Comparison of ENCODE assay signal across 35 cellular contexts in the genomic region with DNA sequence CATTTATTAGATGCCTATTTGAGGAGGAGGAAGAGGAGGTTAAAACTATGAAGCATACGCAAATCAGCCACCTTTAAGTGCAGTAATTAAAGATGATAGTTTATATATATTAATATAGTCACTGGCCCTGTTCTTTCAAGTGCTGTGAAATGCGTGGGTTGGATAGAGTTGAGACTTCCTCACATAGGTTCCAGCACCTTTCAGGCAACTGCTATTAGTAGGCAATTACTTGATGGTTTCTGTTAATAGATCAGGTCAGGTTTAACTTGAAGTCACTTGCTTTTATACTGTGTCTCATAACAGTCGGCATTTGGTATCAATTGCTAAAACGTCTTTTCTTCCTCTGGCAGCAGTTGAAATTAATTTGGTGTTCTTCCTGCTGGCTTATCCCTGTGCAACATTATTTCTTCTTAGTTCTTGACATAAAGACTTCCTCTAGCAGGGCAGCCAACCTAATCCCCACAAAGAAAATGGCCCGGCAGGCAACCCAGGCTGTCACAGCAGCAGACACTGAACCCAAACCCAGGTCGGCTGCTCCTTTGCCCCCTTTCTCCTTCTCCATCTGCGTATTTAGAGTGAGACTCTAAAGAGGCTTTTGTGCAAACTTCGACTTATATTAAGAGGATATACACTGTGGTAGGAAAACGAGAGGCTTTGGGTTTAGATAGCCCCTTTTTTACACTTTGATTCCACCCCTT. TPM values are rescaled to one million over a fixed set of nuclear protein-coding genes. Genes with fewer than 3 reads are reported as not detected.
DNase-seq lines count a peak whose midpoint lies in the region; ATAC-seq, FAIRE-seq and TF ChIP-seq lines count a peak whose summit lies in the region.
"Had no signal": no experiment of that assay in that cellular context is flagged by ENCODE, and none has a peak within 500 bp of the region (broad histone marks: within the 10 kb centered on the region; RNA-seq: fewer than 3 reads in every experiment).

No MANE protein-coding gene starts in this region.

- peak; percentile 20 to 45 for ATAC-seq in stimulated activated naive B cell treated with anti-CD40 and anti-IgM and Interleukin-4, amounts not matched to agents 10 μg/mL and 1 μg/mL and 100 μg/mL, for 72 hours (replicated peaks)
- no peak for ATAC-seq in naive thymus-derived CD8-positive, alpha-beta T cell
- ATAC-seq: left lobe of liver, right cardiac atrium had no signal

- no peaks in the 10 kb centered on the region for H3K9me2 ChIP-seq in Karpas-422 (replicated peaks; ENCODE audit: insufficient read depth, low read length)

- FAIRE-seq in GM12892 (lab: Jason Lieb, UNC), result peak; percentile 57
- FAIRE-seq: bronchial epithelial cell, colon had no signal

- H3K4me2 ChIP-seq in Karpas-422 (ENCODE audit: low read depth, low read length, poor library complexity, severe bottlenecking), result peak overlapping the region; percentile 17
- H3K4me2 ChIP-seq: BLaER1 had no signal

- TF ChIP-seq POLR2A in GM12892 (IDR thresholded peaks at IDR 0.05; ENCODE audit: low read depth, low read length), result no peak

- H3K4me1 ChIP-seq in Karpas-422 (ENCODE audit: low read length) (peaks cover 15% of the 10 kb centered on the region), endodermal cell (ENCODE audit: control insufficient read depth, insufficient read depth, low read length) (peaks cover 10% of the 10 kb centered on the region)
- H3K4me1 ChIP-seq: BLaER1, SJCRH30, stomach, uterus had no signal

- H3K36me3 ChIP-seq in Karpas-422 (ENCODE audit: insufficient read depth, low read length) (no peaks in the 10 kb centered on the region), endodermal cell (ENCODE audit: control insufficient read depth, insufficient read depth, low read length) (no peaks in the 10 kb centered on the region)
- H3K36me3 ChIP-seq: BLaER1, SJCRH30, spleen, stomach, uterus had no signal

- TF ChIP-seq CTCF in endodermal cell (conservative IDR thresholded peaks at IDR 0.05), result no peak

- H3K79me2 ChIP-seq in Karpas-422 (ENCODE audit: low read length), result no peaks in the 10 kb centered on the region

- H3K27me3 ChIP-seq in Karpas-422 (ENCODE audit: low read length) (no peaks in the 10 kb centered on the region), endodermal cell (ENCODE audit: control insufficient read depth, insufficient read depth, low read length, poor library complexity, severe bottlenecking) (no peaks in the 10 kb centered on the region)
- H3K27me3 ChIP-seq: BLaER1, SJCRH30, spleen, uterus had no signal

- no peak overlapping the region for H3K27ac Mint-ChIP-seq in endodermal cell
- H3K27ac Mint-ChIP-seq in stimulated activated naive B cell treated with anti-CD40 and anti-IgM and Interleukin-4, amounts not matched to agents 10 μg/mL and 1 μg/mL and 100 μg/mL, for 72 hours, result no peak overlapping the region
- no peak overlapping the region for H3K27ac Mint-ChIP-seq in naive thymus-derived CD8-positive, alpha-beta T cell
- H3K27ac Mint-ChIP-seq: activated CD4-positive, alpha-beta T cell treated with anti-CD3 and anti-CD28 coated beads, Interleukin-2, amount 10 ng/mL, durations not matched to agents 24 days and 14 days; activated naive CD8-positive, alpha-beta T cell had no signal

- no peak overlapping the region for H3K4me3 Mint-ChIP-seq in endodermal cell
- no peak overlapping the region for H3K4me3 Mint-ChIP-seq in stimulated activated naive B cell treated with anti-CD40 and anti-IgM and Interleukin-4, amounts not matched to agents 10 μg/mL and 1 μg/mL and 100 μg/mL, for 72 hours
- H3K4me3 Mint-ChIP-seq in naive thymus-derived CD8-positive, alpha-beta T cell, result no peak overlapping the region
- H3K4me3 Mint-ChIP-seq: activated CD4-positive, alpha-beta T cell treated with anti-CD3 and anti-CD28 coated beads, Interleukin-2, amount 10 ng/mL, durations not matched to agents 24 days and 14 days; activated naive CD8-positive, alpha-beta T cell; neural crest cell had no signal

- H3K27me3 Mint-ChIP-seq in endodermal cell (ENCODE audit: insufficient read depth), result no peaks in the 10 kb centered on the region
- H3K27me3 Mint-ChIP-seq in stimulated activated naive B cell treated with anti-CD40 and anti-IgM and Interleukin-4, amounts not matched to agents 10 μg/mL and 1 μg/mL and 100 μg/mL, for 72 hours, result no peaks in the 10 kb centered on the region
- H3K27me3 Mint-ChIP-seq in naive thymus-derived CD8-positive, alpha-beta T cell, result peaks cover 8 to 34% (median 11%) of the 10 kb centered on the region in 5 donors

- no peaks in the 10 kb centered on the region for H3K36me3 Mint-ChIP-seq in endodermal cell (ENCODE audit: low read depth)
- peaks cover 0 to 3% of the 10 kb centered on the region in 2 donors for H3K36me3 Mint-ChIP-seq in stimulated activated naive B cell treated with anti-CD40 and anti-IgM and Interleukin-4, amounts not matched to agents 10 μg/mL and 1 μg/mL and 100 μg/mL, for 72 hours
- no peaks in the 10 kb centered on the region for H3K36me3 Mint-ChIP-seq in naive thymus-derived CD8-positive, alpha-beta T cell
- H3K36me3 Mint-ChIP-seq: activated naive CD8-positive, alpha-beta T cell had no signal

- H2AFZ ChIP-seq in Karpas-422 (ENCODE audit: low read length), result no peak overlapping the region

- H4K20me1 ChIP-seq in Karpas-422 (ENCODE audit: insufficient read depth, low read depth, low read length), result no peaks in the 10 kb centered on the region
- H4K20me1 ChIP-seq: BLaER1 had no signal

- peaks cover 32% of the 10 kb centered on the region for H3K4me1 Mint-ChIP-seq in endodermal cell
- H3K4me1 Mint-ChIP-seq in stimulated activated naive B cell treated with anti-CD40 and anti-IgM and Interleukin-4, amounts not matched to agents 10 μg/mL and 1 μg/mL and 100 μg/mL, for 72 hours, result peaks cover 19 to 28% of the 10 kb centered on the region in 2 donors
- no peaks in the 10 kb centered on the region for H3K4me1 Mint-ChIP-seq in naive thymus-derived CD8-positive, alpha-beta T cell
- H3K4me1 Mint-ChIP-seq: activated CD4-positive, alpha-beta T cell treated with anti-CD3 and anti-CD28 coated beads, Interleukin-2, amount 10 ng/mL, durations not matched to agents 24 days and 14 days had no signal

- no peak overlapping the region for H3K27ac ChIP-seq in Karpas-422 (ENCODE audit: low read length)
- peak overlapping the region; percentile 52 for H3K27ac ChIP-seq in endodermal cell (ENCODE audit: low read depth, low read length)
- H3K27ac ChIP-seq: BLaER1, SJCRH30, spleen, stomach, uterus, VCaP had no signal

- DNase-seq in GM12892 (ENCODE audit: insufficient read length) (no peak), Karpas-422 (no peak), endodermal cell (no peak), NCI-H2107 (lab: John Stamatoyannopoulos, UW) (no peak), germinal center (ENCODE audit: low spot score) (no peak)
- DNase-seq in stimulated activated naive B cell treated with anti-CD40 and anti-IgM and Interleukin-4, amounts not matched to agents 10 μg/mL and 1 μg/mL and 100 μg/mL, for 72 hours, result no peak
- DNase-seq in naive thymus-derived CD8-positive, alpha-beta T cell, result no peak
- DNase-seq: activated CD4-positive, alpha-beta T cell treated with anti-CD3 and anti-CD28 coated beads, Interleukin-2, amount 10 ng/mL, durations not matched to agents 24 days and 14 days; activated effector memory CD4-positive, alpha-beta T cell treated with anti-CD3 and anti-CD28 coated beads, Interleukin-2, amount 50 U/mL, for 16 hours; activated T-cell treated with anti-CD3 and anti-CD28 coated beads, Interleukin-2, amount 50 U/mL, for 1 hour; effector CD8-positive, alpha-beta T cell; erythroblast; glutamatergic neuron; H7; IMR-90; NCI-H1436; NCI-H2081; NCI-H226; NCI-H526 treated with DMSO at 0.1 percent for 48 hours; posterior cingulate gyrus; right cardiac atrium; spleen; stimulated activated CD4-positive, alpha-beta T cell treated with anti-CD3 and anti-CD28 coated beads, Interleukin-2, amount 100 ng/mL, for 24 hours; stimulated activated CD8-positive, alpha-beta memory T cell treated with anti-CD3 and anti-CD28 coated beads, Interleukin-4, amount 100 ng/mL, for 48 hours; stomach; T-helper 9 cell; uterus had no signal

- H3K9ac ChIP-seq in Karpas-422 (ENCODE audit: low read length) (no peak overlapping the region), endodermal cell (ENCODE audit: extremely low read depth, low read length, poor library complexity, severe bottlenecking) (no peak overlapping the region)
- H3K9ac ChIP-seq: BLaER1 had no signal

- POLR2A ChIA-PET in naive thymus-derived CD8-positive, alpha-beta T cell (lab: Charles Lee), result no interaction called here

- H3K9me3 ChIP-seq in Karpas-422 (ENCODE audit: low read length) (no peaks in the 10 kb centered on the region), endodermal cell (ENCODE audit: control insufficient read depth, low read length) (no peaks in the 10 kb centered on the region)
- H3K9me3 ChIP-seq: BLaER1, SJCRH30, spleen, stomach, uterus had no signal

- H3K9me3 Mint-ChIP-seq in endodermal cell, result no peaks in the 10 kb centered on the region
- no peaks in the 10 kb centered on the region for H3K9me3 Mint-ChIP-seq in stimulated activated naive B cell treated with anti-CD40 and anti-IgM and Interleukin-4, amounts not matched to agents 10 μg/mL and 1 μg/mL and 100 μg/mL, for 72 hours
- no peaks in the 10 kb centered on the region for H3K9me3 Mint-ChIP-seq in naive thymus-derived CD8-positive, alpha-beta T cell
- H3K9me3 Mint-ChIP-seq: activated CD4-positive, alpha-beta T cell treated with anti-CD3 and anti-CD28 coated beads, Interleukin-2, amount 10 ng/mL, durations not matched to agents 24 days and 14 days; neural crest cell had no signal

- WGBS in endodermal cell (ENCODE audit: insufficient coverage in 1 of 2, insufficient read length in 1 of 2), 2 experiments, result 63 to 82% methylated on average over 3 to 8 of the region's 9 CpGs

- H3K4me3 ChIP-seq in Karpas-422 (ENCODE audit: low read length), result no peak overlapping the region
- H3K4me3 ChIP-seq in endodermal cell (ENCODE audit: low read length), result no peak overlapping the region
- H3K4me3 ChIP-seq: BLaER1, SJCRH30, spleen, stomach, uterus had no signal

RNA-seq across cellular contexts. Expression of gene BET1, which starts 35.4 kb away (rescaled TPM):
- 23.8 TPM for polyA plus RNA-seq in GM12892 (2012; ENCODE audit: missing spikeins)
- 16.8 and 28.0 TPM in 2 replicates for total RNA-seq in Karpas-422 (2014; rRNA removed; shearing (Covaris generic); ENCODE audit: low replicate concordance)
- total RNA-seq in endodermal cell, result 10 to 100 TPM; 27.6 to 36.3 TPM
- polyA plus RNA-seq in endodermal cell (2013, experiment 1 of 2), result 35.2 TPM
- polyA plus RNA-seq in endodermal cell (2013, experiment 2 of 2), result 33.7 TPM
- 10 to 100 TPM; 31.3 to 33.8 TPM for total RNA-seq in naive thymus-derived CD8-positive, alpha-beta T cell
- polyA plus RNA-seq in naive thymus-derived CD8-positive, alpha-beta T cell, result 10 to 100 TPM; 10.5 to 19.6 (median 11.1) TPM

Comparison
In these comparisons a context has a peak if more than half of its experiments do, and no peak if none do; other contexts are left out.
1. ATAC-seq: peak in stimulated activated naive B cell treated with anti-CD40 and anti-IgM and Interleukin-4, amounts not matched to agents 10 μg/mL and 1 μg/mL and 100 μg/mL, for 72 hours (2 of 2); none in naive thymus-derived CD8-positive, alpha-beta T cell (0 of 2).